In the genomic region with DNA sequence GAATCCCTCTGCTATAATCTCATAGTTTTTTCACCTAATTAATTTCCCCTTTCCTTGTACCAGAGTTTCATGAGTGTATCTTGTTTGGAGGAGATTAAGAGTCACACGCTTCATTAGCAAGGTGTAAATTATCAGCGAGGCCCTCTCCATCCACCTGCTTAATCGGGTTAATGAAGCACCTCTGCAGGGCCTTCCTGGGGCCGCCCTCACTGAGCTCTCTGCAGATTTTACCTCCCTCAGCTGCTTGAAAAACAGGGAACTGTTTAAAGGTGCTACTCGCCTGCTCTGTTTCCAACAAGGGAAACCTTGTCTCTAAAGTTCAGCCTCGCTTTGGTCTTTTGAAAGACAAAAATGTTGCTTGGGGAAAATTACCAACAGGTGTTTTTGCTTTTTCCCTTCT, we compare ENCODE assay signal across 1 cellular context.
TF ChIP-seq lines count a peak whose summit lies in the region.

No MANE protein-coding gene starts in this region.

TF ChIP-seq in GM23338, 12 proteins besides CTCF, POLR2A, EP300 and RAD21 (continued from another document):
- TF ChIP-seq, protein P1, sequence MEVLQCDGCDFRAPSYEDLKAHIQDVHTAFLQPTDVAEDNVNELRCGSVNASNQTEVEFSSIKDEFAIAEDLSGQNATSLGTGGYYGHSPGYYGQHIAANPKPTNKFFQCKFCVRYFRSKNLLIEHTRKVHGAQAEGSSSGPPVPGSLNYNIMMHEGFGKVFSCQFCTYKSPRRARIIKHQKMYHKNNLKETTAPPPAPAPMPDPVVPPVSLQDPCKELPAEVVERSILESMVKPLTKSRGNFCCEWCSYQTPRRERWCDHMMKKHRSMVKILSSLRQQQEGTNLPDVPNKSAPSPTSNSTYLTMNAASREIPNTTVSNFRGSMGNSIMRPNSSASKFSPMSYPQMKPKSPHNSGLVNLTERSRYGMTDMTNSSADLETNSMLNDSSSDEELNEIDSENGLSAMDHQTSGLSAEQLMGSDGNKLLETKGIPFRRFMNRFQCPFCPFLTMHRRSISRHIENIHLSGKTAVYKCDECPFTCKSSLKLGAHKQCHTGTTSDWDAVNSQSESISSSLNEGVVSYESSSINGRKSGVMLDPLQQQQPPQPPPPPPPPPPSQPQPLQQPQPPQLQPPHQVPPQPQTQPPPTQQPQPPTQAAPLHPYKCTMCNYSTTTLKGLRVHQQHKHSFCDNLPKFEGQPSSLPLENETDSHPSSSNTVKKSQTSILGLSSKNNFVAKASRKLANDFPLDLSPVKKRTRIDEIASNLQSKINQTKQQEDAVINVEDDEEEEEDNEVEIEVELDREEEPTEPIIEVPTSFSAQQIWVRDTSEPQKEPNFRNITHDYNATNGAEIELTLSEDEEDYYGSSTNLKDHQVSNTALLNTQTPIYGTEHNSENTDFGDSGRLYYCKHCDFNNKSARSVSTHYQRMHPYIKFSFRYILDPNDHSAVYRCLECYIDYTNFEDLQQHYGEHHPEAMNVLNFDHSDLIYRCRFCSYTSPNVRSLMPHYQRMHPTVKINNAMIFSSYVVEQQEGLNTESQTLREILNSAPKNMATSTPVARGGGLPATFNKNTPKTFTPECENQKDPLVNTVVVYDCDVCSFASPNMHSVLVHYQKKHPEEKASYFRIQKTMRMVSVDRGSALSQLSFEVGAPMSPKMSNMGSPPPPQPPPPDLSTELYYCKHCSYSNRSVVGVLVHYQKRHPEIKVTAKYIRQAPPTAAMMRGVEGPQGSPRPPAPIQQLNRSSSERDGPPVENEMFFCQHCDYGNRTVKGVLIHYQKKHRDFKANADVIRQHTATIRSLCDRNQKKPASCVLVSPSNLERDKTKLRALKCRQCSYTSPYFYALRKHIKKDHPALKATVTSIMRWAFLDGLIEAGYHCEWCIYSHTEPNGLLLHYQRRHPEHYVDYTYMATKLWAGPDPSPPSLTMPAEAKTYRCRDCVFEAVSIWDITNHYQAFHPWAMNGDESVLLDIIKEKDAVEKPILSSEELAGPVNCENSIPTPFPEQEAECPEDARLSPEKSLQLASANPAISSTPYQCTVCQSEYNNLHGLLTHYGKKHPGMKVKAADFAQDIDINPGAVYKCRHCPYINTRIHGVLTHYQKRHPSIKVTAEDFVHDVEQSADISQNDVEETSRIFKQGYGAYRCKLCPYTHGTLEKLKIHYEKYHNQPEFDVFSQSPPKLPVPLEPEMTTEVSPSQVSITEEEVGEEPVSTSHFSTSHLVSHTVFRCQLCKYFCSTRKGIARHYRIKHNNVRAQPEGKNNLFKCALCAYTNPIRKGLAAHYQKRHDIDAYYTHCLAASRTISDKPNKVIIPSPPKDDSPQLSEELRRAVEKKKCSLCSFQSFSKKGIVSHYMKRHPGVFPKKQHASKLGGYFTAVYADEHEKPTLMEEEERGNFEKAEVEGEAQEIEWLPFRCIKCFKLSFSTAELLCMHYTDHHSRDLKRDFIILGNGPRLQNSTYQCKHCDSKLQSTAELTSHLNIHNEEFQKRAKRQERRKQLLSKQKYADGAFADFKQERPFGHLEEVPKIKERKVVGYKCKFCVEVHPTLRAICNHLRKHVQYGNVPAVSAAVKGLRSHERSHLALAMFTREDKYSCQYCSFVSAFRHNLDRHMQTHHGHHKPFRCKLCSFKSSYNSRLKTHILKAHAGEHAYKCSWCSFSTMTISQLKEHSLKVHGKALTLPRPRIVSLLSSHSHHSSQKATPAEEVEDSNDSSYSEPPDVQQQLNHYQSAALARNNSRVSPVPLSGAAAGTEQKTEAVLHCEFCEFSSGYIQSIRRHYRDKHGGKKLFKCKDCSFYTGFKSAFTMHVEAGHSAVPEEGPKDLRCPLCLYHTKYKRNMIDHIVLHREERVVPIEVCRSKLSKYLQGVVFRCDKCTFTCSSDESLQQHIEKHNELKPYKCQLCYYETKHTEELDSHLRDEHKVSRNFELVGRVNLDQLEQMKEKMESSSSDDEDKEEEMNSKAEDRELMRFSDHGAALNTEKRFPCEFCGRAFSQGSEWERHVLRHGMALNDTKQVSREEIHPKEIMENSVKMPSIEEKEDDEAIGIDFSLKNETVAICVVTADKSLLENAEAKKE (CRISPR knock-in tag; IDR thresholded peaks at IDR 0.05): no peak
- no peak for TF ChIP-seq NANOG (IDR thresholded peaks at IDR 0.05; ENCODE audit: borderline replicate concordance)
- TF ChIP-seq, protein P2, sequence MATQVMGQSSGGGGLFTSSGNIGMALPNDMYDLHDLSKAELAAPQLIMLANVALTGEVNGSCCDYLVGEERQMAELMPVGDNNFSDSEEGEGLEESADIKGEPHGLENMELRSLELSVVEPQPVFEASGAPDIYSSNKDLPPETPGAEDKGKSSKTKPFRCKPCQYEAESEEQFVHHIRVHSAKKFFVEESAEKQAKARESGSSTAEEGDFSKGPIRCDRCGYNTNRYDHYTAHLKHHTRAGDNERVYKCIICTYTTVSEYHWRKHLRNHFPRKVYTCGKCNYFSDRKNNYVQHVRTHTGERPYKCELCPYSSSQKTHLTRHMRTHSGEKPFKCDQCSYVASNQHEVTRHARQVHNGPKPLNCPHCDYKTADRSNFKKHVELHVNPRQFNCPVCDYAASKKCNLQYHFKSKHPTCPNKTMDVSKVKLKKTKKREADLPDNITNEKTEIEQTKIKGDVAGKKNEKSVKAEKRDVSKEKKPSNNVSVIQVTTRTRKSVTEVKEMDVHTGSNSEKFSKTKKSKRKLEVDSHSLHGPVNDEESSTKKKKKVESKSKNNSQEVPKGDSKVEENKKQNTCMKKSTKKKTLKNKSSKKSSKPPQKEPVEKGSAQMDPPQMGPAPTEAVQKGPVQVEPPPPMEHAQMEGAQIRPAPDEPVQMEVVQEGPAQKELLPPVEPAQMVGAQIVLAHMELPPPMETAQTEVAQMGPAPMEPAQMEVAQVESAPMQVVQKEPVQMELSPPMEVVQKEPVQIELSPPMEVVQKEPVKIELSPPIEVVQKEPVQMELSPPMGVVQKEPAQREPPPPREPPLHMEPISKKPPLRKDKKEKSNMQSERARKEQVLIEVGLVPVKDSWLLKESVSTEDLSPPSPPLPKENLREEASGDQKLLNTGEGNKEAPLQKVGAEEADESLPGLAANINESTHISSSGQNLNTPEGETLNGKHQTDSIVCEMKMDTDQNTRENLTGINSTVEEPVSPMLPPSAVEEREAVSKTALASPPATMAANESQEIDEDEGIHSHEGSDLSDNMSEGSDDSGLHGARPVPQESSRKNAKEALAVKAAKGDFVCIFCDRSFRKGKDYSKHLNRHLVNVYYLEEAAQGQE (IDR thresholded peaks at IDR 0.05; ENCODE audit: unreplicated experiment): no peak
- no peak for TF ChIP-seq EZH2phosphoT487 (IDR thresholded peaks at IDR 0.05; ENCODE audit: unreplicated experiment)
